14 cellular contexts compared by ENCODE assay signal in genomic region chr6:31717499-31718222, GRCh38. TPM values are rescaled to one million over a fixed set of nuclear protein-coding genes. Genes with fewer than 3 reads are reported as not detected.
DNase-seq lines count a peak whose midpoint lies in the region; ATAC-seq, FAIRE-seq and TF ChIP-seq lines count a peak whose summit lies in the region.
"Had no signal": no experiment of that assay in that cellular context is flagged by ENCODE, and none has a peak within 500 bp of the region (broad histone marks: within the 10 kb centered on the region; RNA-seq: fewer than 3 reads in every experiment).

No MANE protein-coding gene starts in this region.

- no peaks in the 10 kb centered on the region for H3K79me2 ChIP-seq in OCI-LY7 (ENCODE audit: insufficient read depth, low read depth, low read length)

- no peaks in the 10 kb centered on the region for H3K9me3 ChIP-seq in CD8-positive, alpha-beta T cell (ENCODE audit: low read length)
- H3K9me3 ChIP-seq in left lung: no peaks in the 10 kb centered on the region
- no peaks in the 10 kb centered on the region for H3K9me3 ChIP-seq in OCI-LY7 (ENCODE audit: low read length)
- H3K9me3 ChIP-seq: gastroesophageal sphincter had no signal

- H4K20me1 ChIP-seq in OCI-LY7 (ENCODE audit: insufficient read depth, low read length): no peaks in the 10 kb centered on the region

- in situ Hi-C loops in T47D (cut with HindIII; ENCODE audit: low pct_unique_long_range_greater_than_20kb, low sequenced_read_pairs): no loop called here

- peak; percentile 4 for FAIRE-seq in HTR-8/SVneo (lab: Jason Lieb, UNC)

- no peaks in the 10 kb centered on the region for H3K27me3 Mint-ChIP-seq in CD8-positive, alpha-beta T cell (ENCODE audit: low read depth)
- H3K27me3 Mint-ChIP-seq: activated T-cell treated with anti-CD3 and anti-CD28 coated beads, Interleukin-2, amount 50 U/mL, for 24 hours had no signal

- H3K36me3 Mint-ChIP-seq in CD8-positive, alpha-beta T cell: no peaks in the 10 kb centered on the region

- no peaks in the 10 kb centered on the region for H3K9me2 ChIP-seq in OCI-LY7 (ENCODE audit: insufficient read depth, low read length)

- POLR2A ChIA-PET in CD8-positive, alpha-beta T cell (lab: Charles Lee): no interaction called here
- POLR2A ChIA-PET in OCI-LY7 (lab: Charles Lee): no interaction called here

- intact Hi-C loops in CD8-positive, alpha-beta T cell (cut with DNase I, micrococcal nuclease): no loop called here
- intact Hi-C loops in left lung (cut with DNase I): no loop called here
- intact Hi-C loops in OCI-LY7 (cut with micrococcal nuclease; ENCODE audit: unreplicated experiment): no loop called here

- H3K4me3 ChIP-seq in CD8-positive, alpha-beta T cell (ENCODE audit: low read depth, low read length): no peak overlapping the region
- no peak overlapping the region for H3K4me3 ChIP-seq in left lung
- H3K4me3 ChIP-seq in OCI-LY7 (ENCODE audit: low read depth, low read length, poor library complexity, severe bottlenecking): no peak overlapping the region
- H3K4me3 ChIP-seq: gastroesophageal sphincter, SK-N-MC had no signal

- H3K9me3 Mint-ChIP-seq in CD8-positive, alpha-beta T cell: no peaks in the 10 kb centered on the region
- H3K9me3 Mint-ChIP-seq: activated T-cell treated with anti-CD3 and anti-CD28 coated beads, Interleukin-2, amount 50 U/mL, for 24 hours had no signal

- DNase-seq in CD8-positive, alpha-beta T cell: no peak
- DNase-seq in HTR-8/SVneo (ENCODE audit: insufficient read length, low spot score) (no peak), T47D (ENCODE audit: low read depth in 1 of 2, low spot score in 1 of 2) (peak; percentile 62 to 88), left lung (no peak), OCI-LY7 (ENCODE audit: low spot score) (no peak)
- DNase-seq in stimulated activated naive CD4-positive, alpha-beta T cell (lab: John Stamatoyannopoulos, UW): no peak
- DNase-seq: activated T-cell treated with anti-CD3 and anti-CD28 coated beads, Interleukin-2, amount 50 U/mL, for 24 hours; amygdala; NCI-H524 had no signal

- no peaks in the 10 kb centered on the region for H3K27me3 ChIP-seq in CD8-positive, alpha-beta T cell (ENCODE audit: insufficient read depth, low read length)
- no peaks in the 10 kb centered on the region for H3K27me3 ChIP-seq in left lung
- H3K27me3 ChIP-seq: gastroesophageal sphincter had no signal

- no peaks in the 10 kb centered on the region for H3K36me3 ChIP-seq in CD8-positive, alpha-beta T cell (ENCODE audit: insufficient read depth, low read length)
- H3K36me3 ChIP-seq in left lung: no peaks in the 10 kb centered on the region
- H3K36me3 ChIP-seq in OCI-LY7 (ENCODE audit: insufficient read depth, low read length): no peaks in the 10 kb centered on the region
- H3K36me3 ChIP-seq: gastroesophageal sphincter had no signal

- H3K4me2 ChIP-seq in OCI-LY7 (ENCODE audit: low read length): no peak overlapping the region

- H3K27ac Mint-ChIP-seq in CD8-positive, alpha-beta T cell: peak overlapping the region; percentile 3
- H3K27ac Mint-ChIP-seq: activated T-cell treated with anti-CD3 and anti-CD28 coated beads, Interleukin-2, amount 50 U/mL, for 24 hours had no signal

- no peak overlapping the region for H2AFZ ChIP-seq in OCI-LY7 (ENCODE audit: low read length)

- peaks cover 11% of the 10 kb centered on the region for H3K4me1 Mint-ChIP-seq in CD8-positive, alpha-beta T cell (ENCODE audit: low read depth)

- no peak for TF ChIP-seq CTCF in CD8-positive, alpha-beta T cell (IDR thresholded peaks at IDR 0.05)
- no peak for TF ChIP-seq CTCF in left lung (IDR thresholded peaks at IDR 0.05)
- TF ChIP-seq CTCF in OCI-LY7 (conservative IDR thresholded peaks at IDR 0.05; ENCODE audit: low read length): no peak

- H3K4me3 Mint-ChIP-seq in CD8-positive, alpha-beta T cell: no peak overlapping the region
- H3K4me3 Mint-ChIP-seq: activated T-cell treated with anti-CD3 and anti-CD28 coated beads, Interleukin-2, amount 50 U/mL, for 24 hours had no signal

- CTCF ChIA-PET in CD8-positive, alpha-beta T cell (lab: Charles Lee): no interaction called here
- CTCF ChIA-PET in OCI-LY7 (lab: Charles Lee; ENCODE audit: unreplicated experiment): no interaction called here

- H3K4me1 ChIP-seq in CD8-positive, alpha-beta T cell (ENCODE audit: insufficient read depth, low read length): peaks cover 10% of the 10 kb centered on the region
- H3K4me1 ChIP-seq in left lung (no peaks in the 10 kb centered on the region), OCI-LY7 (ENCODE audit: insufficient read depth, low read length, poor library complexity, severe bottlenecking) (no peaks in the 10 kb centered on the region)
- H3K4me1 ChIP-seq: gastroesophageal sphincter had no signal

- ATAC-seq in CD8-positive, alpha-beta T cell: no peak
- ATAC-seq in left lung (peak; percentile 25), HG03139 (IDR thresholded peaks at IDR 0.05; ENCODE audit: unreplicated experiment) (no peak), HG03439 (IDR thresholded peaks at IDR 0.05; ENCODE audit: unreplicated experiment) (no peak)
- ATAC-seq: gastroesophageal sphincter had no signal

- H3K27ac ChIP-seq in CD8-positive, alpha-beta T cell (ENCODE audit: low read depth, low read length): no peak overlapping the region
- H3K27ac ChIP-seq in left lung: no peak overlapping the region
- H3K27ac ChIP-seq in OCI-LY7 (ENCODE audit: low read depth, low read length, poor library complexity, severe bottlenecking): no peak overlapping the region
- H3K27ac ChIP-seq: gastroesophageal sphincter, SK-N-MC had no signal

- BruUV-seq in OCI-LY7 (replicated peaks; lab: Mats Ljungman, UMichigan): no TSS peak

RNA-seq across cellular contexts. Expression of gene LY6G6D, which starts 2.5 kb away (rescaled TPM):
- not detected for total RNA-seq in CD8-positive, alpha-beta T cell
- total RNA-seq in left lung: not detected
- not detected in 2 replicates for total RNA-seq in OCI-LY7 (2014; rRNA removed; shearing (Covaris generic))
- total RNA-seq in OCI-LY7 (2022): not detected in 2 replicates
- total RNA-seq: gastroesophageal sphincter had no signal

RNA-seq across cellular contexts. Expression of gene LY6G6C, which starts 3.9 kb away (rescaled TPM):
- not detected for total RNA-seq in CD8-positive, alpha-beta T cell
- total RNA-seq in left lung: not detected
- not detected in 2 replicates for total RNA-seq in OCI-LY7 (2014; rRNA removed; shearing (Covaris generic))
- not detected in 2 replicates for total RNA-seq in OCI-LY7 (2022)
- total RNA-seq: gastroesophageal sphincter had no signal

RNA-seq across cellular contexts. Expression of gene MPIG6B, which starts 5.5 kb away (rescaled TPM):
- total RNA-seq in CD8-positive, alpha-beta T cell: 1 to 10 TPM in 1 of 2 experiments, under 1 TPM in 1; 0.49 to 1.1 TPM
- total RNA-seq in left lung: 1 to 10 TPM; 1.2 to 1.9 TPM
- not detected in 2 replicates for total RNA-seq in OCI-LY7 (2014; rRNA removed; shearing (Covaris generic))
- total RNA-seq in OCI-LY7 (2022): not detected in 2 replicates

RNA-seq across cellular contexts. Expression of gene LY6G6F, which starts 11.0 kb away (rescaled TPM):
- total RNA-seq in CD8-positive, alpha-beta T cell: not detected
- total RNA-seq in left lung: 1 to 10 TPM in 1 of 2 donors, not detected in 1; 1.4 TPM
- total RNA-seq in OCI-LY7 (2014; rRNA removed; shearing (Covaris generic)): not detected in 2 replicates
- total RNA-seq in OCI-LY7 (2022): not detected in 2 replicates
- total RNA-seq: gastroesophageal sphincter, lower leg skin had no signal

RNA-seq across cellular contexts. Expression of gene DDAH2, which starts 11.4 kb away (rescaled TPM):
- total RNA-seq in CD8-positive, alpha-beta T cell: 1 to 10 TPM; 2.1 to 3.4 TPM
- 10 to 100 TPM; 70.2 to 77.3 TPM for total RNA-seq in left lung
- total RNA-seq in OCI-LY7 (2014; rRNA removed; shearing (Covaris generic)): 14.0 and 20.6 TPM in 2 replicates
- 20.4 and 26.4 TPM in 2 replicates for total RNA-seq in OCI-LY7 (2022)

Comparison
In these comparisons a context has a peak if more than half of its experiments do, and no peak if none do; other contexts are left out.
1. DNase-seq: peak in T47D (2 of 2); none in CD8-positive, alpha-beta T cell (0 of 7), HTR-8/SVneo (single experiment), left lung (0 of 2), stimulated activated naive CD4-positive, alpha-beta T cell (0 of 6) and OCI-LY7 (single experiment).